ENCODE assay signal across 9 cellular contexts in genomic region chr7:38169862-38170261, GRCh38. TPM values are rescaled to one million over a fixed set of nuclear protein-coding genes. Genes with fewer than 3 reads are reported as not detected.
DNase-seq lines count a peak whose midpoint lies in the region; ATAC-seq and TF ChIP-seq lines count a peak whose summit lies in the region.
"Had no signal": no experiment of that assay in that cellular context is flagged by ENCODE, and none has a peak within 500 bp of the region (broad histone marks: within the 10 kb centered on the region; RNA-seq: fewer than 3 reads in every experiment).

No MANE protein-coding gene starts in this region.

- CTCF ChIA-PET in AG04450 (lab: Charles Lee): interaction anchor here (1.8 kb wide), 1 partner anchor 46 kb away, joined by 9 read pairs; no protein-coding TSS in a partner anchor

- no peaks in the 10 kb centered on the region for H3K79me2 ChIP-seq in Karpas-422 (ENCODE audit: low read length)

- H3K9ac ChIP-seq in Karpas-422 (ENCODE audit: low read length): no peak overlapping the region

- H3K36me3 ChIP-seq in Karpas-422 (ENCODE audit: insufficient read depth, low read length): no peaks in the 10 kb centered on the region

- H3K9me3 ChIP-seq in AG04450 (ENCODE audit: control insufficient read depth, insufficient read depth, low read length) (no peaks in the 10 kb centered on the region), Karpas-422 (ENCODE audit: low read length) (no peaks in the 10 kb centered on the region)

- H2AFZ ChIP-seq in Karpas-422 (ENCODE audit: low read length): no peak overlapping the region

- H3K9me2 ChIP-seq in Karpas-422 (replicated peaks; ENCODE audit: insufficient read depth, low read length): no peaks in the 10 kb centered on the region

- no peak overlapping the region for H3K4me2 ChIP-seq in Karpas-422 (ENCODE audit: low read depth, low read length, poor library complexity, severe bottlenecking)

- no peak for TF ChIP-seq POLR2A in NB4 (IDR thresholded peaks at IDR 0.05; ENCODE audit: extremely low read depth, insufficient read length)

- DNase-seq in AG04450 (ENCODE audit: low read depth, low spot score): no peak
- DNase-seq in NB4 (ENCODE audit: low read depth): peak; percentile 75
- peak; percentile 64 for DNase-seq in fibroblast of villous mesenchyme (ENCODE audit: low read depth)
- DNase-seq in Karpas-422: no peak
- DNase-seq in SHP77 (lab: John Stamatoyannopoulos, UW): no peak
- DNase-seq in midbrain (lab: John Stamatoyannopoulos, UW): no peak
- DNase-seq: naive B cell had no signal

- H3K4me3 ChIP-seq in AG04450 (ENCODE audit: low read depth, low read length) (no peak overlapping the region), NB4 (ENCODE audit: low read depth, low read length) (no peak overlapping the region), fibroblast of villous mesenchyme (ENCODE audit: low read depth, low read length) (no peak overlapping the region), Karpas-422 (ENCODE audit: low read length) (no peak overlapping the region)

- no peaks in the 10 kb centered on the region for H4K20me1 ChIP-seq in Karpas-422 (ENCODE audit: insufficient read depth, low read depth, low read length)

- peak overlapping the region; percentile 4 for H3K27ac ChIP-seq in AG04450 (ENCODE audit: low read depth, low read length)
- H3K27ac ChIP-seq in Karpas-422 (ENCODE audit: low read length): no peak overlapping the region

- peaks cover 5% of the 10 kb centered on the region; the same call in 1 of the 2 replicates for H3K4me1 ChIP-seq in Karpas-422 (ENCODE audit: low read length)

- peak; percentile 42 for ATAC-seq in GM21526 (IDR thresholded peaks at IDR 0.05; ENCODE audit: low FRiP score, unreplicated experiment)
- ATAC-seq in GM18519 (IDR thresholded peaks at IDR 0.05; ENCODE audit: low FRiP score, unreplicated experiment): no peak

- TF ChIP-seq CTCF in AG04450 (IDR thresholded peaks at IDR 0.05; ENCODE audit: low read depth, low read length) (no peak), NB4 (IDR thresholded peaks at IDR 0.05; ENCODE audit: low read depth, low read length) (no peak), fibroblast of villous mesenchyme (IDR thresholded peaks at IDR 0.05; ENCODE audit: insufficient read depth, low read depth, low read length) (no peak)

- H3K27me3 ChIP-seq in AG04450 (ENCODE audit: control insufficient read depth, insufficient read depth, low read length) (peaks cover 3% of the 10 kb centered on the region), Karpas-422 (ENCODE audit: low read length) (0 out of 2 replicates have a peak, but pooled peaks cover 2% of the 10 kb centered on the region)

- POLR2A ChIA-PET in AG04450 (lab: Yijun Ruan, JAX): no interaction called here

RNA-seq across cellular contexts. Expression of gene STARD3NL, which starts 8.2 kb away (rescaled TPM):
- polyA plus RNA-seq in AG04450 (2011; rRNA removed): 63.8 and 93.4 TPM in 2 replicates
- polyA minus RNA-seq in AG04450 (2011; rRNA and poly(A)+ RNA removed): 24.4 and 32.7 TPM in 2 replicates
- 58.6 and 99.3 TPM in 2 replicates for total RNA-seq in fibroblast of villous mesenchyme
- total RNA-seq in Karpas-422 (2014; rRNA removed; shearing (Covaris generic); ENCODE audit: low replicate concordance): 29.4 and 50.4 TPM in 2 replicates

Comparison
In these comparisons a context has a peak if more than half of its experiments do, and no peak if none do; other contexts are left out.
1. DNase-seq: peak in NB4 (single experiment) and fibroblast of villous mesenchyme (single experiment); none in AG04450 (single experiment), Karpas-422 (single experiment), SHP77 (0 of 2) and midbrain (single experiment).